8 cellular contexts compared by ENCODE assay signal in the genomic region with DNA sequence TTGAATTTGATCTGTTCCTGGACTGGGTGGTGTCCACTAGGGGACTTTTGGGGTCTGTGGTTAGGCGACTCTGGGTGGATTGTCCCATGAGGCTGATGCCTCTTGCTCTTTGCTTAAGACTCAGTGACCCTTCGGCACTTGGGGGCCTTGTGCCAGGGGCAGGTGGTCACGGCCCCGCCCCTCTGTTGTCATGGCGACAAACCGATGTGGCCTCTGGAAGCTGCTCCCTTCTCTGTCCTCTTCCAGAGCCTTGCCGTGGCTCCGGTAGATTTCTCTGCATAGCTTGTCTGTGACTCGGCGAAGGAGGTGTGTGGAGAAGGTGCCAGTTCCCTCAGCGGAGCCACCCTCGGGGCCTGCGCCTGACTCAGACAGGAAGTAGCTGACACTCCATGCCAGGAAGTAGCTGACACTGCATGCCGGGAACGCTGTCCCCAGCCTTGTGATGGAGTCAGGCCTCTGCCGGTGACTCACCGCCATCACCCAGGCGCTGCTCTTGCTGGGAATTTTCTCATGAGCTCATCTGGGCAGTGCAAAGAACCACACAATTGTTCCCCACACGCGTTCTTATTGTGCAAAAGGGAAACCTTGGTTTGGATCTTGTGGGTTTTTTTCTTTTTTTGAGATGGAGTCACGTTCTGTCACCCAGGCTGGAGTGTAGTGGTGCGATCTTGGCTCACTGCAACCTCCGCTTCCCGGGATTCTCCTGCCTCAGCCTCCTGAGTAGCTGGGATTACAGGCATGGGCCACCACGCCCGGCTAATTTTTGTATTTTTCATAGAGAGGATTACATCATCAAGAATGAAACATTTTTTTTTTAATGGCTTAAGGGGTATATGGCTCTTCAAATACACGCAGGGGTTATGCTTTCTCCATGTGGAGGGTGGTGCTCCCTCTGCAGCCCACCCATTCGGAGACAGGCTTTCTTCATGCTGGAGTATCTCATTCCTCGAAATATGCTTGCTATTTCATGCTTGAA.
DNase-seq lines count a peak whose midpoint lies in the region; ATAC-seq and TF ChIP-seq lines count a peak whose summit lies in the region.

No MANE protein-coding gene starts in this region.

- peaks cover 4% of the 10 kb centered on the region for H3K9me3 Mint-ChIP-seq in activated CD8-positive, alpha-beta memory T cell treated with anti-CD3 and anti-CD28 coated beads, Interleukin-2, amount 10 ng/mL, durations not matched to agents 7 days and 5 days (ENCODE audit: low read depth)
- H3K9me3 Mint-ChIP-seq in mesothelial cell of epicardium = peaks cover 4% of the 10 kb centered on the region

- TF ChIP-seq CTCF in mesothelial cell of epicardium (IDR thresholded peaks at IDR 0.05; ENCODE audit: unreplicated experiment) = no peak

- H3K4me3 Mint-ChIP-seq in activated CD8-positive, alpha-beta memory T cell treated with anti-CD3 and anti-CD28 coated beads, Interleukin-2, amount 10 ng/mL, durations not matched to agents 7 days and 5 days = peak overlapping the region; percentile 59
- peak overlapping the region; percentile 23 for H3K4me3 Mint-ChIP-seq in mesothelial cell of epicardium

- H3K4me1 Mint-ChIP-seq in activated CD8-positive, alpha-beta memory T cell treated with anti-CD3 and anti-CD28 coated beads, Interleukin-2, amount 10 ng/mL, durations not matched to agents 7 days and 5 days = peaks cover 64% of the 10 kb centered on the region
- H3K4me1 Mint-ChIP-seq in mesothelial cell of epicardium = peaks cover 15% of the 10 kb centered on the region

- H3K27me3 Mint-ChIP-seq in activated CD8-positive, alpha-beta memory T cell treated with anti-CD3 and anti-CD28 coated beads, Interleukin-2, amount 10 ng/mL, durations not matched to agents 7 days and 5 days = no peaks in the 10 kb centered on the region
- H3K27me3 Mint-ChIP-seq in mesothelial cell of epicardium (ENCODE audit: low read depth) = no peaks in the 10 kb centered on the region

- CTCF ChIA-PET in activated CD8-positive, alpha-beta memory T cell treated with anti-CD3 and anti-CD28 coated beads, Interleukin-2, amount 10 ng/mL, durations not matched to agents 7 days and 5 days (lab: Charles Lee) = interaction anchor here (0.7 to 2.4 kb wide), 8 partner anchors 9 to 131 kb away, joined by 3 to 17 read pairs (median 4); partner anchors contain the start of gene PFKFB3

- in situ Hi-C loops in Caki2 (cut with HindIII; ENCODE audit: low pct_unique_long_range_greater_than_20kb, low sequenced_read_pairs) = no loop called here

- peak; percentile 73 for ATAC-seq in GM21825 (IDR thresholded peaks at IDR 0.05; ENCODE audit: unreplicated experiment)
- peak; percentile 88 for ATAC-seq in activated CD8-positive, alpha-beta memory T cell treated with anti-CD3 and anti-CD28 coated beads, Interleukin-2, amount 10 ng/mL, durations not matched to agents 7 days and 5 days

- peak; percentile 98 for DNase-seq in Caki2 (ENCODE audit: low read depth)
- DNase-seq in NCI-H146 treated with DMSO at 0.1 percent for 48 hours (lab: John Stamatoyannopoulos, UW; ENCODE audit: unreplicated experiment) = peak; percentile 11
- peak; percentile 95 for DNase-seq in activated CD8-positive, alpha-beta memory T cell treated with anti-CD3 and anti-CD28 coated beads, Interleukin-2, amount 10 ng/mL, durations not matched to agents 7 days and 5 days
- DNase-seq in effector CD8-positive, alpha-beta T cell (lab: John Stamatoyannopoulos, UW) = peak; percentile 52
- no peak for DNase-seq in mesothelial cell of epicardium (ENCODE audit: low spot score in 2 of 2, unreplicated experiment in 2 of 2)
- DNase-seq in stimulated activated CD8-positive, alpha-beta memory T cell treated with anti-CD3 and anti-CD28 coated beads, Interleukin-15, amount 100 ng/mL, for 4 hours (ENCODE audit: low read depth in 2 of 2) = peak; percentile 80 to 82
- no peak for DNase-seq in D341Med (ENCODE audit: low spot score)

- peaks cover 11% of the 10 kb centered on the region for H3K36me3 Mint-ChIP-seq in activated CD8-positive, alpha-beta memory T cell treated with anti-CD3 and anti-CD28 coated beads, Interleukin-2, amount 10 ng/mL, durations not matched to agents 7 days and 5 days
- peaks cover 2% of the 10 kb centered on the region for H3K36me3 Mint-ChIP-seq in mesothelial cell of epicardium

- H3K27ac Mint-ChIP-seq in activated CD8-positive, alpha-beta memory T cell treated with anti-CD3 and anti-CD28 coated beads, Interleukin-2, amount 10 ng/mL, durations not matched to agents 7 days and 5 days = peak overlapping the region; percentile 89
- H3K27ac Mint-ChIP-seq in mesothelial cell of epicardium = peak overlapping the region; percentile 73

Comparison
In these comparisons a context has a peak if more than half of its experiments do, and no peak if none do; other contexts are left out.
1. DNase-seq: peak in Caki2 (single experiment), NCI-H146 treated with DMSO at 0.1 percent for 48 hours (single experiment), activated CD8-positive, alpha-beta memory T cell treated with anti-CD3 and anti-CD28 coated beads, Interleukin-2, amount 10 ng/mL, durations not matched to agents 7 days and 5 days (single experiment), effector CD8-positive, alpha-beta T cell (single experiment) and stimulated activated CD8-positive, alpha-beta memory T cell treated with anti-CD3 and anti-CD28 coated beads, Interleukin-15, amount 100 ng/mL, for 4 hours (2 of 2); none in mesothelial cell of epicardium (0 of 2) and D341Med (single experiment).